Comparison of ENCODE assay signal across 8 cellular contexts in the genomic region with DNA sequence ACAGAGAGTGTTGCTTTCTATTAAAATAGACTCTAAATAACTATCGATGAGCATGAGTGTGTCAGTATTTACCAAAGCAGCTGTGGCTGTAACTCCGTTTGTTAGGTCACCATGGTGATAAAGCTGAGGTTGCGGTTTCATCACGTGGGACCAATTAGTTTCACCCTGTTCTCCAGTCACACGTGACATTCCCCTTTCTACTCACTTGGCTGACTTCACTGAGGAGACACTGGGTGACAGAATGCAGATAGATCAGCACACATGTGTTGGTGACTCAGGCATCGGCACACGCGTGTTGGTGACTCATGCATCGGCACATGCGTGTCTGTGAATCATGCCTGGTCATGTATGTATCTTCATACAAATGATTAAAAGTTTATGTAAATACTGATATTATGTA.
DNase-seq lines count a peak whose midpoint lies in the region; ATAC-seq and TF ChIP-seq lines count a peak whose summit lies in the region.

No MANE protein-coding gene starts in this region.

- no peak overlapping the region for H2BK15ac ChIP-seq in H9 (ENCODE audit: low read depth, low read length)

- H3K27ac Mint-ChIP-seq in H9, result no peak overlapping the region

- H2BK20ac ChIP-seq in H9 (ENCODE audit: low read depth, low read length, poor library complexity, severe bottlenecking), result no peak overlapping the region

- ATAC-seq in HG03280 (IDR thresholded peaks at IDR 0.05; ENCODE audit: unreplicated experiment), result no peak

- H3K14ac ChIP-seq in H9 (ENCODE audit: insufficient read depth, low read length), result no peak overlapping the region

- no peak overlapping the region for H2AK5ac ChIP-seq in H9 (ENCODE audit: insufficient read length, low read length)

- H2BK120ac ChIP-seq in H9 (ENCODE audit: low read depth, low read length, poor library complexity, severe bottlenecking), result no peak overlapping the region

- H3K4me1 ChIP-seq in H9 (ENCODE audit: insufficient read depth, low read length) (no peaks in the 10 kb centered on the region), tibial nerve (peaks cover 0 to 28% (median 9%) of the 10 kb centered on the region in 4 donors)

- peak; percentile 25 to 76 for TF ChIP-seq EP300 in tibial nerve (IDR thresholded peaks at IDR 0.05)

- H2AFZ ChIP-seq in H9 (ENCODE audit: low read length), result no peak overlapping the region

- no peaks in the 10 kb centered on the region; the same call in 1 of the 2 replicates for H3K27me3 Mint-ChIP-seq in H9 (ENCODE audit: low read depth)

- H3K4me3 ChIP-seq in AG09309 (ENCODE audit: control insufficient read depth, low read depth, low read length), result no peak overlapping the region
- no peak overlapping the region for H3K4me3 ChIP-seq in foreskin fibroblast (ENCODE audit: low read depth in 1 of 2, low read length in 2 of 2)
- no peak overlapping the region for H3K4me3 ChIP-seq in tibial nerve

- H3K23ac ChIP-seq in H9 (ENCODE audit: insufficient read length, low read depth, low read length), result no peak overlapping the region

- no peaks in the 10 kb centered on the region for H3K79me2 ChIP-seq in H9 (ENCODE audit: insufficient read depth, low read length)

- H3K27me3 ChIP-seq in H9 (ENCODE audit: insufficient read depth, low read length) (no peaks in the 10 kb centered on the region), tibial nerve (no peaks in the 10 kb centered on the region)

- no peaks in the 10 kb centered on the region for H3K36me3 ChIP-seq in tibial nerve

- no peaks in the 10 kb centered on the region for H4K20me1 ChIP-seq in H9 (ENCODE audit: control insufficient read depth, insufficient read depth, insufficient read length)

- H3K27ac ChIP-seq in H9 (ENCODE audit: insufficient read length, low read depth, low read length) (no peak overlapping the region), tibial nerve (peak overlapping the region in 2 of 4 donors; percentile 30 to 80)

- DNase-seq in AG09309 (ENCODE audit: low read depth) (peak; percentile 93), H9 (no peak), RKO (ENCODE audit: low spot score) (peak; percentile 51), foreskin fibroblast (peak; percentile 98), tibial nerve (ENCODE audit: low spot score in 2 of 2) (peak; percentile 26 to 69), NCI-H2196 (lab: John Stamatoyannopoulos, UW; ENCODE audit: unreplicated experiment) (no peak)
- DNase-seq in activated CD8-positive, alpha-beta memory T cell treated with anti-CD3 and anti-CD28 coated beads for 24 hours, result no peak

- H3K23me2 ChIP-seq in H9 (ENCODE audit: insufficient read length, low read depth, low read length, poor library complexity, severe bottlenecking), result no peaks in the 10 kb centered on the region

- no peak overlapping the region for H4K8ac ChIP-seq in H9 (replicated peaks; ENCODE audit: insufficient read length, low read depth, low read length)

- WGBS in H9 (ENCODE audit: extremely low coverage, insufficient read length, low lambda C conversion rate), result no CpG with 5 or more reads among the region's 10 CpGs
- WGBS in tibial nerve, 2 donors, result 65 to 69% methylated on average over 10 of the region's 10 CpGs

- no peak overlapping the region for H3K9ac ChIP-seq in H9 (ENCODE audit: extremely low read depth, insufficient read length, low read length)

- H2BK5ac ChIP-seq in H9 (ENCODE audit: insufficient read length, low read length), result no peak overlapping the region

- no peak for TF ChIP-seq CTCF in AG09309 (IDR thresholded peaks at IDR 0.05; ENCODE audit: control insufficient read depth, insufficient read depth, low read depth, low read length, missing control alignments)
- no peak for TF ChIP-seq CTCF in H9 (conservative IDR thresholded peaks at IDR 0.05)
- no peak for TF ChIP-seq CTCF in foreskin fibroblast (IDR thresholded peaks at IDR 0.05; ENCODE audit: low read depth, low read length)
- no peak for TF ChIP-seq CTCF in tibial nerve (IDR thresholded peaks at IDR 0.05)

- no peak overlapping the region for H3K4me2 ChIP-seq in H9 (ENCODE audit: insufficient read depth, insufficient read length, low read length)

- no peak overlapping the region for H4K5ac ChIP-seq in H9 (ENCODE audit: insufficient read length, low read depth, low read length)

- peak overlapping the region; percentile 45 for H3K18ac ChIP-seq in H9 (ENCODE audit: insufficient read length, low read depth, low read length)

- no peaks in the 10 kb centered on the region for H3K4me1 Mint-ChIP-seq in H9

- H2BK12ac ChIP-seq in H9 (ENCODE audit: insufficient read length, low read depth, low read length), result no peak overlapping the region

- H3T11ph ChIP-seq in H9 (ENCODE audit: low read length), result no peak overlapping the region

- no peak overlapping the region for H4K91ac ChIP-seq in H9 (ENCODE audit: insufficient read length, low read depth, low read length)

- peaks cover 2 to 8% (median 6%) of the 10 kb centered on the region in 3 experiments; a peak in 5 of 7 replicates for H3K36me3 Mint-ChIP-seq in H9 (ENCODE audit: insufficient read depth in 1 of 3, low read depth in 3 of 3)

- H3K56ac ChIP-seq in H9 (ENCODE audit: insufficient read length, low read depth, low read length), result no peak overlapping the region

- no peak for TF ChIP-seq POLR2A in tibial nerve (IDR thresholded peaks at IDR 0.05)

- H3K9me3 ChIP-seq in H9 (ENCODE audit: control insufficient read depth, low read depth, low read length), result no peaks in the 10 kb centered on the region
- H3K9me3 ChIP-seq in tibial nerve, result no peaks in the 10 kb centered on the region

- H3K4me3 Mint-ChIP-seq in H9, result no peak overlapping the region; a peak in 1 of 5 replicates

- no peak overlapping the region for H3K4ac ChIP-seq in H9 (ENCODE audit: low read depth, low read length)

- H3K79me1 ChIP-seq in H9 (ENCODE audit: insufficient read depth, low read depth, low read length, poor library complexity, severe bottlenecking), result no peaks in the 10 kb centered on the region

- peaks cover 11 to 12% of the 10 kb centered on the region in 2 experiments for H3K9me3 Mint-ChIP-seq in H9

Comparison
In these comparisons a context has a peak if more than half of its experiments do, and no peak if none do; other contexts are left out.
1. DNase-seq: peak in AG09309 (single experiment), RKO (single experiment), foreskin fibroblast (2 of 2) and tibial nerve (2 of 2); none in H9 (single experiment), NCI-H2196 (single experiment) and activated CD8-positive, alpha-beta memory T cell treated with anti-CD3 and anti-CD28 coated beads for 24 hours (single experiment).